Comparison of ENCODE assay signal across 8 cellular contexts in genomic region chr11:57426754-57427691, GRCh38. TPM values are rescaled to one million over a fixed set of nuclear protein-coding genes. Genes with fewer than 3 reads are reported as not detected.
DNase-seq lines count a peak whose midpoint lies in the region; TF ChIP-seq lines count a peak whose summit lies in the region.

Gene SLC43A3 (minus strand): TSS chr11:57427121. CDS start chr11:57426172, 949 bp downstream.

- peak within 1 kb of the TSS; percentile 54 for H3K4me3 ChIP-seq in H7 (ENCODE audit: insufficient read depth, low read depth, low read length)

- peaks cover 2% of the 10 kb centered on the region for H3K27me3 Mint-ChIP-seq in chondrocyte (ENCODE audit: low read depth)

- H3K27me3 ChIP-seq in H7 (ENCODE audit: control insufficient read depth, insufficient read depth, low read length): peaks cover 18% of the 10 kb centered on the region
- no peaks in the 10 kb centered on the region for H3K27me3 ChIP-seq in layer of hippocampus (ENCODE audit: control insufficient read depth, insufficient read depth, low read length)

- H3K4me3 Mint-ChIP-seq in chondrocyte (ENCODE audit: unreplicated experiment): peak within 1 kb of the TSS; percentile 76

- peak within 1 kb of the TSS; percentile 97 for H3K27ac Mint-ChIP-seq in chondrocyte (ENCODE audit: unreplicated experiment)

- peaks cover 37% of the 10 kb centered on the region for H3K4me1 Mint-ChIP-seq in chondrocyte (ENCODE audit: low read depth)

- H3K36me3 ChIP-seq in H7 (replicated peaks; ENCODE audit: control insufficient read depth, insufficient read depth, low read length): peaks cover 1% of the 10 kb centered on the region

- no peak for TF ChIP-seq CTCF in chondrocyte (IDR thresholded peaks at IDR 0.05)

- peaks cover 5% of the 10 kb centered on the region for H3K36me3 Mint-ChIP-seq in chondrocyte (ENCODE audit: low read depth)

- peak within 1 kb of the TSS; percentile 71 for H3K27ac ChIP-seq in layer of hippocampus (ENCODE audit: low read depth, low read length)

- no peaks in the 10 kb centered on the region for H3K9me3 Mint-ChIP-seq in chondrocyte (ENCODE audit: low read depth)

- DNase-seq in GM04503 (ENCODE audit: low read depth) (peak; percentile 88), H7 (peak; percentile 92), MV-4-11 (lab: John Stamatoyannopoulos, UW) (peak; percentile 85), chondrocyte (ENCODE audit: low spot score) (no peak), NCI-H2081 (lab: John Stamatoyannopoulos, UW) (no peak)
- peak; percentile 77 for DNase-seq in activated CD4-positive, CD25-positive, alpha-beta regulatory T cell treated with anti-CD3 and anti-CD28 coated beads, Interleukin-2, amount 50 U/mL, for 72 hours
- DNase-seq in stimulated activated CD4-positive, alpha-beta T cell treated with anti-CD3 and anti-CD28 coated beads, Interleukin-1b, Interleukin-23, amount 100 ng/mL, for 4 hours (ENCODE audit: low read depth in 2 of 2): peak; percentile 73 to 77

RNA-seq across cellular contexts. Expression of gene SLC43A3, which starts in this region (rescaled TPM):
- 9.7 and 16.4 TPM in 2 replicates for total RNA-seq in H7 (2014; rRNA removed; shearing (Covaris generic))
- total RNA-seq in chondrocyte: 10.8 to 12.6 TPM (median 12.4 TPM) in 3 replicates

Comparison
In these comparisons a context has a peak if more than half of its experiments do, and no peak if none do; other contexts are left out.
1. DNase-seq: peak in GM04503 (single experiment), H7 (single experiment), MV-4-11 (single experiment), activated CD4-positive, CD25-positive, alpha-beta regulatory T cell treated with anti-CD3 and anti-CD28 coated beads, Interleukin-2, amount 50 U/mL, for 72 hours (single experiment) and stimulated activated CD4-positive, alpha-beta T cell treated with anti-CD3 and anti-CD28 coated beads, Interleukin-1b, Interleukin-23, amount 100 ng/mL, for 4 hours (2 of 2); none in chondrocyte (single experiment) and NCI-H2081 (0 of 2).